ENCODE assay signal across 8 cellular contexts in genomic region chr16:73015612-73016487, GRCh38. TPM values are rescaled to one million over a fixed set of nuclear protein-coding genes. Genes with fewer than 3 reads are reported as not detected.
DNase-seq lines count a peak whose midpoint lies in the region; ATAC-seq and TF ChIP-seq lines count a peak whose summit lies in the region.

No MANE protein-coding gene starts in this region.

- peaks cover 6% of the 10 kb centered on the region for H3K4me1 ChIP-seq in mucosa of descending colon (ENCODE audit: low read depth)

- no peaks in the 10 kb centered on the region for H3K9me3 ChIP-seq in mucosa of descending colon

- H3K4me3 ChIP-seq in mucosa of descending colon: no peak overlapping the region

- H3K36me3 ChIP-seq in mucosa of descending colon (ENCODE audit: low read depth): no peaks in the 10 kb centered on the region

- peak; percentile 56 for DNase-seq in NCI-H2196 (lab: John Stamatoyannopoulos, UW; ENCODE audit: unreplicated experiment)
- DNase-seq in mucosa of descending colon: peak in 2 of 3 donors; percentile 44 to 62
- no peak for DNase-seq in NCI-H1930 (lab: John Stamatoyannopoulos, UW)
- DNase-seq in HuH-7 (ENCODE audit: low spot score): no peak
- DNase-seq in NCI-H526 treated with DMSO at 0.1 percent for 48 hours (lab: John Stamatoyannopoulos, UW): no peak
- no peak for DNase-seq in cortex of kidney (lab: John Stamatoyannopoulos, UW)

- intact Hi-C loops in mucosa of descending colon (cut with DNase I, micrococcal nuclease): no loop called here

- TF ChIP-seq CTCF in mucosa of descending colon (IDR thresholded peaks at IDR 0.05): no peak

- ATAC-seq in GM18867 (IDR thresholded peaks at IDR 0.05; ENCODE audit: unreplicated experiment): peak; percentile 70
- ATAC-seq in HG02798 (IDR thresholded peaks at IDR 0.05; ENCODE audit: poor library complexity, unreplicated experiment): peak; percentile 81
- peak; percentile 78 for ATAC-seq in mucosa of descending colon

RNA-seq across cellular contexts. Expression of gene ZFHX3, which starts 32.1 kb away (rescaled TPM):
- total RNA-seq in mucosa of descending colon: 10 to 100 TPM; 13.8 to 36.0 (median 15.5) TPM

Comparison
In these comparisons a context has a peak if more than half of its experiments do, and no peak if none do; other contexts are left out.
1. DNase-seq: peak in NCI-H2196 (single experiment) and mucosa of descending colon (2 of 3); none in NCI-H1930 (0 of 2), HuH-7 (single experiment), NCI-H526 treated with DMSO at 0.1 percent for 48 hours (single experiment) and cortex of kidney (single experiment).
2. Peak in every context shown above with its lines, with median percentiles within 50 percentile points of each other: ATAC-seq.